ENCODE assay signal across 1 cellular context in the genomic region with DNA sequence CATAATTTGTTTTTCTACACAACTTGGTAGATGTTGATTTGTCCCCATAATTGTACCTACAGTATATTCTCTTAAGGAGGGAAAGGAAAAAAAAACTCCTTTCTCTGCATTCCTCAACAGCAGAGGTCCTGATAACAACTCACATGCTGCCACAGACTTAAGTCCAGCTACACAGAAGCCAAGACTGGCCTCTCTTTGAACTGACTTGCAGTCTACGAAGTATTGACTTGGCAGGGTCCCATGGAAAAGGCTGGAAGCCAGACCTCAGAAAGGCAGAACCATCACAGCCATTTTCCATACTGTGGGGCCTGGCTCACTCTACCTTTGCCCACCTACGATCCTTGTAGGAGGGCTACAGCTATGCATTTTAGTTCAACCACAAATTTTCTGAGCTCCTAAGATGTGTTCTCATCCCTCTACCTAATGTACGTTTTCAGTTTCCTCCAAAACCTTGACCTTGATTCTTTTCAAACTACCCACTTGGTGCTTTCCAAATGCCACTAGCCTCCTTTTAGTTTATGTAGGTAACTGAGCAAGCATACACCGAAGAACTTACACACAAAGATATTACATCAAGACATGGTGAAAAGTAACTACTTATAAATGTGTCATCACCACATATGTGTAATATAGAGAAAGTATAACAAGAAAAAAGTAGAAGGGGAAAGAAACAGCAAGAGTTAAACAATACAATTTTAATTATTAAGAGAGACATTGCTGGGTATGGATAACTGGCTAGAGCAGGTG.
TF ChIP-seq lines count a peak whose summit lies in the region.

No MANE protein-coding gene starts in this region.

TF ChIP-seq in K562, 482 proteins besides CTCF, POLR2A, EP300 and RAD21:
- TF ChIP-seq ZZZ3 (IDR thresholded peaks at IDR 0.05), result no peak
- TF ChIP-seq, protein P1, sequence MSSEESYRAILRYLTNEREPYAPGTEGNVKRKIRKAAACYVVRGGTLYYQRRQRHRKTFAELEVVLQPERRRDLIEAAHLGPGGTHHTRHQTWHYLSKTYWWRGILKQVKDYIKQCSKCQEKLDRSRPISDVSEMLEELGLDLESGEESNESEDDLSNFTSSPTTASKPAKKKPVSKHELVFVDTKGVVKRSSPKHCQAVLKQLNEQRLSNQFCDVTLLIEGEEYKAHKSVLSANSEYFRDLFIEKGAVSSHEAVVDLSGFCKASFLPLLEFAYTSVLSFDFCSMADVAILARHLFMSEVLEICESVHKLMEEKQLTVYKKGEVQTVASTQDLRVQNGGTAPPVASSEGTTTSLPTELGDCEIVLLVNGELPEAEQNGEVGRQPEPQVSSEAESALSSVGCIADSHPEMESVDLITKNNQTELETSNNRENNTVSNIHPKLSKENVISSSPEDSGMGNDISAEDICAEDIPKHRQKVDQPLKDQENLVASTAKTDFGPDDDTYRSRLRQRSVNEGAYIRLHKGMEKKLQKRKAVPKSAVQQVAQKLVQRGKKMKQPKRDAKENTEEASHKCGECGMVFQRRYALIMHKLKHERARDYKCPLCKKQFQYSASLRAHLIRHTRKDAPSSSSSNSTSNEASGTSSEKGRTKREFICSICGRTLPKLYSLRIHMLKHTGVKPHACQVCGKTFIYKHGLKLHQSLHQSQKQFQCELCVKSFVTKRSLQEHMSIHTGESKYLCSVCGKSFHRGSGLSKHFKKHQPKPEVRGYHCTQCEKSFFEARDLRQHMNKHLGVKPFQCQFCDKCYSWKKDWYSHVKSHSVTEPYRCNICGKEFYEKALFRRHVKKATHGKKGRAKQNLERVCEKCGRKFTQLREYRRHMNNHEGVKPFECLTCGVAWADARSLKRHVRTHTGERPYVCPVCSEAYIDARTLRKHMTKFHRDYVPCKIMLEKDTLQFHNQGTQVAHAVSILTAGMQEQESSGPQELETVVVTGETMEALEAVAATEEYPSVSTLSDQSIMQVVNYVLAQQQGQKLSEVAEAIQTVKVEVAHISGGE (CRISPR knock-in tag; IDR thresholded peaks at IDR 0.05), result no peak
- TF ChIP-seq CBX8 (IDR thresholded peaks at IDR 0.05; ENCODE audit: borderline replicate concordance, extremely low read depth, low read depth, low read length, poor library complexity, severe bottlenecking), result no peak
- no peak for TF ChIP-seq JUND (IDR thresholded peaks at IDR 0.05; ENCODE audit: borderline replicate concordance, low read depth, low read length)
- TF ChIP-seq JUND (tag; IDR thresholded peaks at IDR 0.05; ENCODE audit: borderline replicate concordance, low read depth, low read length), result no peak
- no peak for TF ChIP-seq TBP (optimal IDR thresholded peaks at IDR 0.05; ENCODE audit: low read depth, low read length)
- no peak for TF ChIP-seq NELFE (IDR thresholded peaks at IDR 0.05; ENCODE audit: insufficient read depth, insufficient read length)
